In genomic region chr7:5528815-5529442, GRCh38 we compare ENCODE assay signal across 1 cellular context.
TF ChIP-seq lines count a peak whose summit lies in the region.

No MANE protein-coding gene starts in this region.

TF ChIP-seq in IMR-90, 13 proteins besides CTCF, POLR2A, EP300 and RAD21:
- TF ChIP-seq ELK1 (IDR thresholded peaks at IDR 0.05; ENCODE audit: borderline replicate concordance, low read depth, low read length), result no peak
- TF ChIP-seq CEBPB (IDR thresholded peaks at IDR 0.05; ENCODE audit: low read depth, low read length), result no peak
- no peak for TF ChIP-seq MXI1 (IDR thresholded peaks at IDR 0.05; ENCODE audit: borderline replicate concordance, low read depth, low read length)
- no peak for TF ChIP-seq FOS (IDR thresholded peaks at IDR 0.05; ENCODE audit: low read depth, low read length)
- no peak for TF ChIP-seq NFE2L2 (IDR thresholded peaks at IDR 0.05; ENCODE audit: low read depth, low read length)
- TF ChIP-seq MAFK (IDR thresholded peaks at IDR 0.05; ENCODE audit: low read depth, low read length), result no peak
- TF ChIP-seq RCOR1 (IDR thresholded peaks at IDR 0.05; ENCODE audit: insufficient replicate concordance, low read length), result no peak
- no peak for TF ChIP-seq MAZ (IDR thresholded peaks at IDR 0.05; ENCODE audit: borderline replicate concordance, low read depth, low read length)
- no peak; the same call in 1 of the 2 replicates for TF ChIP-seq CHD1 (IDR thresholded peaks at IDR 0.05; ENCODE audit: low read depth, low read length)
- TF ChIP-seq BHLHE40 (IDR thresholded peaks at IDR 0.05; ENCODE audit: low read depth, low read length), result no peak
- TF ChIP-seq, protein P1, sequence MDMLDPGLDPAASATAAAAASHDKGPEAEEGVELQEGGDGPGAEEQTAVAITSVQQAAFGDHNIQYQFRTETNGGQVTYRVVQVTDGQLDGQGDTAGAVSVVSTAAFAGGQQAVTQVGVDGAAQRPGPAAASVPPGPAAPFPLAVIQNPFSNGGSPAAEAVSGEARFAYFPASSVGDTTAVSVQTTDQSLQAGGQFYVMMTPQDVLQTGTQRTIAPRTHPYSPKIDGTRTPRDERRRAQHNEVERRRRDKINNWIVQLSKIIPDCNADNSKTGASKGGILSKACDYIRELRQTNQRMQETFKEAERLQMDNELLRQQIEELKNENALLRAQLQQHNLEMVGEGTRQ (IDR thresholded peaks at IDR 0.05; ENCODE audit: low read depth, low read length), result no peak
TF ChIP-seq in IMR-90: peak in this region for 0.
